Comparison of ENCODE assay signal across 2 cellular contexts in the genomic region with DNA sequence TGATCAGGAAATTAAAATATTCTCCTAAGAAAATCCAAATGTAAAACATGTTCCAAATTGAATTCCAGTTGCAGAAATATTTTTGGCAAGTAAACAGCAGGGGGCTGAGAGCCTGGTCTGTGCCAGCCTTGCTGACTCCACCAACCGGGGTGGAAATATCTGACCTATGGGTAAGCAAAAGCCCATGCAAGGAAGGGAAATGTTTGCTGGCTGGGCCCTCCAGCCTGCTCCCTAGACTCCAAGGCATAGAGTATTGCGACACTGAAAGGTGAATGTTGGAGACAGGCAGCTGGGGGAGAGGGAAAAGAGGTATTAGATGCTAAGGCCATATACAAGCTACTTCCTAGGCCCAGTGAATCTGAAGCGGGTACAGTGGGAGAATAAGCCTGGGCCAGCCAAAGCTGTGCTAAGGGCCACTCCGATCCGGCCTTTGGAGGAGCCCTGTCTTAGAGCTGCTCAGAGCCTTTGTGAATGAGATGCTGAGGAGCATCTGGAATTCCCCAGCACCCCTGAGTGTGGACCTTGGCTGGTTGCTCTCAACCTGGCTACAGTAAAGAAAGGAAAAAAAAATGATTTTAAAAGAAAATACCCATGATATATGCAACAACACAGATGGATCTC.
TF ChIP-seq lines count a peak whose summit lies in the region.

No MANE protein-coding gene starts in this region.

TF ChIP-seq in A549, 52 proteins besides CTCF, POLR2A, EP300 and RAD21:
- TF ChIP-seq ESRRA (IDR thresholded peaks at IDR 0.05; ENCODE audit: borderline replicate concordance, low read length) (no peak), CEBPB (IDR thresholded peaks at IDR 0.05) (peak; percentile 46 to 75; a peak in 3 of 4 replicates), FOSB (CRISPR knock-in tag; IDR thresholded peaks at IDR 0.05) (no peak)
TF ChIP-seq in A549: peak in this region for 1.

TF ChIP-seq in IMR-90, 13 proteins besides CTCF, POLR2A, EP300 and RAD21:
- TF ChIP-seq CHD1 (IDR thresholded peaks at IDR 0.05; ENCODE audit: low read depth, low read length) (no peak), CEBPB (IDR thresholded peaks at IDR 0.05; ENCODE audit: low read depth, low read length) (peak; percentile 72)
